In the genomic region with DNA sequence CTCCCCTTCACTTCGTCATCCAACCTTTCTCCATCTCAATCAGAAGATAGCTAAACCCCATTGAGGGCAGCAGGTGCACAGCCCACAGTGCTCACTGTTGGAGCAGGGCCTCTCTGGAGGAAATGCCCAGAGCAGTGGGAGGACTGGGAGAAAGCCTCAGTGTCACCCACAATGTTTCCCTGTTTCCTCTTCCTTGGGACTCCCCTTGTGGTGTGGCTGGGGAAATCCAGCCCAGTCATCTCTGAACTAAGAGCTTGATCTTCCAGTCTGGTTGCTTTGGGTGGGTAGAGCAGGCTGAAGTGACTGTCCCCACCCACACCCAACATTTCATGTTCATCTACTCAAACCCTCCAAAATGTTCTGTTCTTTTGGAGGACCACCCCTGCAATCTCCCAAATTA, we compare ENCODE assay signal across 8 cellular contexts. TPM values are rescaled to one million over a fixed set of nuclear protein-coding genes. Genes with fewer than 3 reads are reported as not detected.
A peak's percentile ranks its signal among the peaks of the same experiment; 100 is the strongest.
DNase-seq lines count a peak whose midpoint lies in the region; ATAC-seq and FAIRE-seq lines count a peak whose summit lies in the region.

No MANE protein-coding gene starts in this region.

- DNase-seq in SKM-1 treated with dmso at 0.1 percent for 144 hours (lab: John Stamatoyannopoulos, UW; ENCODE audit: unreplicated experiment) (peak; percentile 25), SKM-1 (lab: John Stamatoyannopoulos, UW; ENCODE audit: unreplicated experiment) (no peak), SHP77 (lab: John Stamatoyannopoulos, UW) (no peak), mesenchymal stem cell (no peak), HTR-8/SVneo (ENCODE audit: insufficient read length, low spot score) (no peak)

- no peak overlapping the region for H2BK120ac ChIP-seq in mesenchymal stem cell (ENCODE audit: low read depth, low read length)

- peak overlapping the region; percentile 92 for H3K27ac Mint-ChIP-seq in activated naive CD8-positive, alpha-beta T cell
- H3K27ac Mint-ChIP-seq in stimulated activated memory B cell treated with anti-CD40 and anti-IgM and Interleukin-4, amounts not matched to agents 10 μg/mL and 1 μg/mL and 100 μg/mL, for 72 hours, result peak overlapping the region; percentile 80

- no peak overlapping the region for H3K4ac ChIP-seq in mesenchymal stem cell (ENCODE audit: low read depth in 1 of 2, low read length in 2 of 2)

- no peak overlapping the region for H2BK15ac ChIP-seq in mesenchymal stem cell (ENCODE audit: low read depth, poor library complexity, severe bottlenecking)

- H3K23ac ChIP-seq in mesenchymal stem cell (ENCODE audit: low read length in 2 of 2), result no peak overlapping the region

- H4K91ac ChIP-seq in mesenchymal stem cell (ENCODE audit: low read length), result no peak overlapping the region

- no peak for FAIRE-seq in HTR-8/SVneo (lab: Jason Lieb, UNC)

- no peak overlapping the region for H3K18ac ChIP-seq in mesenchymal stem cell (ENCODE audit: low read depth in 1 of 2, low read length in 2 of 2)

- H3K4me3 Mint-ChIP-seq in activated naive CD8-positive, alpha-beta T cell, result peak overlapping the region; percentile 17
- H3K4me3 Mint-ChIP-seq in stimulated activated memory B cell treated with anti-CD40 and anti-IgM and Interleukin-4, amounts not matched to agents 10 μg/mL and 1 μg/mL and 100 μg/mL, for 72 hours, result peak overlapping the region; percentile 2

- no peak overlapping the region for H3K4me2 ChIP-seq in mesenchymal stem cell (ENCODE audit: low read length, poor library complexity, severe bottlenecking)

- H3K36me3 Mint-ChIP-seq in activated naive CD8-positive, alpha-beta T cell, result no peaks in the 10 kb centered on the region
- H3K36me3 Mint-ChIP-seq in stimulated activated memory B cell treated with anti-CD40 and anti-IgM and Interleukin-4, amounts not matched to agents 10 μg/mL and 1 μg/mL and 100 μg/mL, for 72 hours, result no peaks in the 10 kb centered on the region

- H3K4me1 ChIP-seq in mesenchymal stem cell (ENCODE audit: control insufficient read depth, insufficient read depth, low read depth, low read length), result no peaks in the 10 kb centered on the region

- no peak overlapping the region for H3K9ac ChIP-seq in mesenchymal stem cell (ENCODE audit: low read length)

- H2AFZ ChIP-seq in mesenchymal stem cell (ENCODE audit: low read depth, low read length), result no peak overlapping the region

- H3K27ac ChIP-seq in mesenchymal stem cell (ENCODE audit: low read length, poor library complexity, severe bottlenecking), result no peak overlapping the region

- H3K79me1 ChIP-seq in mesenchymal stem cell (replicated peaks; ENCODE audit: low read length, poor library complexity, severe bottlenecking), result peaks cover 3% of the 10 kb centered on the region

- no peak overlapping the region for H2AK5ac ChIP-seq in mesenchymal stem cell (ENCODE audit: low read length, severe bottlenecking)

- peak; percentile 52 for ATAC-seq in HG03442 (IDR thresholded peaks at IDR 0.05; ENCODE audit: unreplicated experiment)
- ATAC-seq in stimulated activated memory B cell treated with anti-CD40 and anti-IgM and Interleukin-4, amounts not matched to agents 10 μg/mL and 1 μg/mL and 100 μg/mL, for 72 hours, result peak; percentile 80

- 50% methylated on average over 1 of the region's 1 CpG for WGBS in mesenchymal stem cell

- H3K36me3 ChIP-seq in mesenchymal stem cell (ENCODE audit: control insufficient read depth in 1 of 2, insufficient read depth in 2 of 2, low read depth in 1 of 2, low read length in 2 of 2), result no peaks in the 10 kb centered on the region

- H4K8ac ChIP-seq in mesenchymal stem cell (ENCODE audit: low read length), result no peak overlapping the region

- no peak overlapping the region for H2BK12ac ChIP-seq in mesenchymal stem cell (ENCODE audit: low read length in 2 of 2)

- no peaks in the 10 kb centered on the region for H3K9me3 ChIP-seq in mesenchymal stem cell (ENCODE audit: control insufficient read depth, low read length)

- no peaks in the 10 kb centered on the region for H3K9me3 Mint-ChIP-seq in activated naive CD8-positive, alpha-beta T cell (ENCODE audit: low read depth)
- peaks cover 4% of the 10 kb centered on the region for H3K9me3 Mint-ChIP-seq in stimulated activated memory B cell treated with anti-CD40 and anti-IgM and Interleukin-4, amounts not matched to agents 10 μg/mL and 1 μg/mL and 100 μg/mL, for 72 hours

- no peak overlapping the region for H2BK5ac ChIP-seq in mesenchymal stem cell (ENCODE audit: low read depth, low read length, poor library complexity, severe bottlenecking)

- no peaks in the 10 kb centered on the region for H3K27me3 ChIP-seq in mesenchymal stem cell (ENCODE audit: control insufficient read depth in 1 of 2, insufficient read depth in 1 of 2, low read length in 2 of 2)

- H3K4me1 Mint-ChIP-seq in activated naive CD8-positive, alpha-beta T cell (ENCODE audit: low read depth), result peaks cover 48% of the 10 kb centered on the region
- H3K4me1 Mint-ChIP-seq in stimulated activated memory B cell treated with anti-CD40 and anti-IgM and Interleukin-4, amounts not matched to agents 10 μg/mL and 1 μg/mL and 100 μg/mL, for 72 hours, result peaks cover 38% of the 10 kb centered on the region

- no peaks in the 10 kb centered on the region for H3K27me3 Mint-ChIP-seq in activated naive CD8-positive, alpha-beta T cell
- no peaks in the 10 kb centered on the region for H3K27me3 Mint-ChIP-seq in stimulated activated memory B cell treated with anti-CD40 and anti-IgM and Interleukin-4, amounts not matched to agents 10 μg/mL and 1 μg/mL and 100 μg/mL, for 72 hours

- no peak overlapping the region for H3K14ac ChIP-seq in mesenchymal stem cell (ENCODE audit: low read length in 2 of 2)

- H3K4me3 ChIP-seq in mesenchymal stem cell (ENCODE audit: insufficient read depth in 1 of 2, low read depth in 1 of 2, low read length in 2 of 2), result no peak overlapping the region

RNA-seq across cellular contexts. Expression of gene EED, which starts 29.8 kb away (rescaled TPM):
- 7.9 TPM for polyA plus RNA-seq in mesenchymal stem cell (2013, experiment 1 of 2)
- 7.9 TPM for polyA plus RNA-seq in mesenchymal stem cell (2013, experiment 2 of 2)
